Comparison of ENCODE assay signal across 29 cellular contexts in genomic region chr5:142204219-142204618, GRCh38.
"Had no signal": no experiment of that assay in that cellular context is flagged by ENCODE, and none has a peak within 500 bp of the region (broad histone marks: within the 10 kb centered on the region; RNA-seq: fewer than 3 reads in every experiment).

No MANE protein-coding gene starts in this region.

- H3K27me3 ChIP-seq: left lung, neural progenitor cell, ovary, right atrium auricular region, right lobe of liver, stomach, testis, thyroid gland, transverse colon, upper lobe of left lung, vagina had no signal

- H3K4me1 Mint-ChIP-seq: immature natural killer cell; naive B cell; natural killer cell; stimulated activated effector memory CD8-positive, alpha-beta T cell treated with anti-CD3 and anti-CD28 coated beads, Interleukin-12 subunit alpha, Interleukin-12 subunit beta, amount 100 ng/mL, for 72 hours had no signal

- ATAC-seq: left colon; left lung; lower lobe of right lung; natural killer cell; right lobe of liver; stimulated activated effector memory CD8-positive, alpha-beta T cell treated with anti-CD3 and anti-CD28 coated beads, Interleukin-12 subunit alpha, Interleukin-12 subunit beta, amount 100 ng/mL, for 72 hours had no signal

- H3K4me3 Mint-ChIP-seq: immature natural killer cell; naive B cell; natural killer cell; nephron progenitor cell; neural progenitor cell; stimulated activated effector memory CD8-positive, alpha-beta T cell treated with anti-CD3 and anti-CD28 coated beads, Interleukin-12 subunit alpha, Interleukin-12 subunit beta, amount 100 ng/mL, for 72 hours had no signal

- H3K4me1 ChIP-seq: left lung, lower lobe of right lung, neural progenitor cell, right atrium auricular region, right lobe of liver, stomach, testis, thyroid gland, transverse colon, upper lobe of left lung, vagina had no signal

- H3K36me3 Mint-ChIP-seq: immature natural killer cell; naive B cell; natural killer cell; neural progenitor cell; stimulated activated effector memory CD8-positive, alpha-beta T cell treated with anti-CD3 and anti-CD28 coated beads, Interleukin-12 subunit alpha, Interleukin-12 subunit beta, amount 100 ng/mL, for 72 hours had no signal

- H3K9me3 ChIP-seq: left lung, lower lobe of right lung, ovary, right atrium auricular region, right lobe of liver, stomach, testis, thyroid gland, transverse colon, upper lobe of left lung, vagina had no signal

- H3K4me3 ChIP-seq: left lung, lower lobe of right lung, neural progenitor cell, ovary, right atrium auricular region, right lobe of liver, smooth muscle cell, stomach, testis, thyroid gland, transverse colon, upper lobe of left lung, vagina had no signal

- H3K27ac ChIP-seq: left lung, lower lobe of right lung, neural progenitor cell, ovary, right atrium auricular region, right lobe of liver, stomach, testis, thyroid gland, transverse colon, upper lobe of left lung, vagina had no signal

- H3K4me2 ChIP-seq: neural progenitor cell, smooth muscle cell had no signal

- H3K9me3 Mint-ChIP-seq: immature natural killer cell; natural killer cell; nephron progenitor cell; neural progenitor cell; stimulated activated effector memory CD8-positive, alpha-beta T cell treated with anti-CD3 and anti-CD28 coated beads, Interleukin-12 subunit alpha, Interleukin-12 subunit beta, amount 100 ng/mL, for 72 hours had no signal

- H3K36me3 ChIP-seq: left lung, lower lobe of right lung, neural progenitor cell, ovary, right atrium auricular region, right lobe of liver, stomach, thyroid gland, transverse colon, upper lobe of left lung, vagina had no signal

- H3K9ac ChIP-seq: neural progenitor cell had no signal

- DNase-seq: hypothalamus; immature natural killer cell; kidney; left colon; left lung; lower lobe of right lung; mammary epithelial cell; mesenchymal stem cell; naive B cell; natural killer cell; nephron progenitor cell; ovary; right lobe of liver; stimulated activated CD4-positive, alpha-beta T cell treated with anti-CD3 and anti-CD28 coated beads, Interleukin-12 subunit alpha, Interleukin-12 subunit beta, amount 100 ng/mL, for 4 hours; stimulated activated CD4-positive, alpha-beta T cell treated with anti-CD3 and anti-CD28 coated beads, Interleukin-15, amount 100 ng/mL, for 24 hours; stimulated activated CD4-positive, alpha-beta T cell treated with anti-CD3 and anti-CD28 coated beads, Interleukin-2, amount 100 ng/mL, for 24 hours; stimulated activated CD4-positive, alpha-beta T cell treated with anti-CD3 and anti-CD28 coated beads, Interleukin-4, amount 100 ng/mL, for 24 hours; stimulated activated naive CD4-positive, alpha-beta T cell; stomach; testis; thyroid gland; transverse colon; upper lobe of left lung had no signal

- H3K27ac Mint-ChIP-seq: immature natural killer cell; natural killer cell; nephron progenitor cell; progenitor cell of endocrine pancreas; stimulated activated effector memory CD8-positive, alpha-beta T cell treated with anti-CD3 and anti-CD28 coated beads, Interleukin-12 subunit alpha, Interleukin-12 subunit beta, amount 100 ng/mL, for 72 hours had no signal
